In the genomic region with DNA sequence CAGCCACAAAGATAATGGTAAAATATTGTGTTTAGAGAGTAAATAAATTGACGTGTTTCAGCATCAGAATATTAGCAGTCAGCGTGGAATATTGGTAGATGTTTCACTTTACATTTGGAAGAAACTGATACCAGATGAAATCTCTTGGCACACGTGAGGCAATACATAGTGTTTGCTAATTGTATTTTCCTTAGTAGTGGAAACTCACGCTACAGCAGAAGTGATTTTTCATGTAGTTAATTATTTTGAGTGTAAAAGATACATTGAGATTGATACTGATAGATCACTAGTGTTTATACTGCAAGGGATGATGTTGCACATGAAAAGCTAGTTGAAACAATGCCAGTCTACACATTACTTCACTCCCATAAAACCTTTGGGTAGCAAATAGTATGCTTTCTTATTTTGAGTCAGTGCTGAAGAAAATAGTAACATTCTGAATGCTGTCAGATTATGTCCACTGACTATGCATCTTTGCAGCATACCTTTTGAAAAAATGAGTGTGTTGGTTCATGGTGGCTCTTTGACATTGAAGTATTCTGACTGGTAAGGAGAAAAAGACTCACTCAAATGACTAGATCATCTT, we compare ENCODE assay signal across 1 cellular context.
TF ChIP-seq lines count a peak whose summit lies in the region.

No MANE protein-coding gene starts in this region.

TF ChIP-seq in SK-N-SH treated with all-trans-retinoic acid at 6 μM for 48 hours, 23 proteins besides CTCF, POLR2A, EP300 and RAD21 (continued from another document):
- TF ChIP-seq, protein P1, sequence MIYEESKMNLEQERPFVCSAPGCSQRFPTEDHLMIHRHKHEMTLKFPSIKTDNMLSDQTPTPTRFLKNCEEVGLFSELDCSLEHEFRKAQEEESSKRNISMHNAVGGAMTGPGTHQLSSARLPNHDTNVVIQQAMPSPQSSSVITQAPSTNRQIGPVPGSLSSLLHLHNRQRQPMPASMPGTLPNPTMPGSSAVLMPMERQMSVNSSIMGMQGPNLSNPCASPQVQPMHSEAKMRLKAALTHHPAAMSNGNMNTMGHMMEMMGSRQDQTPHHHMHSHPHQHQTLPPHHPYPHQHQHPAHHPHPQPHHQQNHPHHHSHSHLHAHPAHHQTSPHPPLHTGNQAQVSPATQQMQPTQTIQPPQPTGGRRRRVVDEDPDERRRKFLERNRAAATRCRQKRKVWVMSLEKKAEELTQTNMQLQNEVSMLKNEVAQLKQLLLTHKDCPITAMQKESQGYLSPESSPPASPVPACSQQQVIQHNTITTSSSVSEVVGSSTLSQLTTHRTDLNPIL (CRISPR knock-in tag; IDR thresholded peaks at IDR 0.05; ENCODE audit: low read depth): no peak
- no peak for TF ChIP-seq BACH2 (CRISPR knock-in tag; IDR thresholded peaks at IDR 0.05; ENCODE audit: borderline replicate concordance)
- TF ChIP-seq ESRRG (CRISPR knock-in tag; IDR thresholded peaks at IDR 0.05): no peak
- no peak for TF ChIP-seq TCF4 (CRISPR knock-in tag; IDR thresholded peaks at IDR 0.05; ENCODE audit: borderline replicate concordance)
- no peak for TF ChIP-seq ZNF565 (CRISPR knock-in tag; conservative IDR thresholded peaks at IDR 0.05; ENCODE audit: low read depth)
- no peak for TF ChIP-seq OSR1 (CRISPR knock-in tag; IDR thresholded peaks at IDR 0.05)
- no peak for TF ChIP-seq ZFP3 (CRISPR knock-in tag; IDR thresholded peaks at IDR 0.05)
- TF ChIP-seq GLIS3 (CRISPR knock-in tag; IDR thresholded peaks at IDR 0.05): no peak
- no peak for TF ChIP-seq ISL1 (CRISPR knock-in tag; IDR thresholded peaks at IDR 0.05)
